ENCODE assay signal across 8 cellular contexts in the genomic region with DNA sequence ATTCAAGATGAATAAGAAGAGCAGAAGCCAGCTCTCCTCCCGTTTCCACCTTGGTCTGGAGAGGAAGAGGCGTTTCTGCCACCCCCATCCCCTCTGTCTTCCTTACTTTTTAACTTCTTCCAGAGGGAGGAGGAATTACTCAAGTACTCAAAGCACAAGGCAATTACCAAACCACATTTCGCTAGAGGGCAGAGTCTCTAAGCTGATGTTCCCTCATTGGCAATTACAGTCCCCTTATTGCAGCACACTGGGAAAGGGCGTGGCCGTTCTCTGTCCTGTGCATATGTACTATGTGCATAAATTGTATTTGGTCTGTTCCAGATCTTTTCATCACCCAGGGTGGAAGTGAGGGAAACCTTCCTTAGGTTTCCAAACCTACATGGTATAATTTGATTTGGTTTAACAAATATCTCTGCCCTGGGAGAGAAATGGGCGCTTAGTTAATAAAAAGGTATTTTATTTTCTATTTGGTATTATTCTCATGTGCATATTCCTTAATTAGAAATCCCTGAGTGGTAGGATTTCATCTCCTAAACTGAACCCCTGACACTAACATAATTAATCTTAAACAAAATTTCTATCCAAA.
A peak's percentile ranks its signal among the peaks of the same experiment; 100 is the strongest.
DNase-seq lines count a peak whose midpoint lies in the region; TF ChIP-seq lines count a peak whose summit lies in the region.

No MANE protein-coding gene starts in this region.

- no peaks in the 10 kb centered on the region for H3K9me3 ChIP-seq in SK-N-MC (ENCODE audit: low read depth, low read length)

- TF ChIP-seq EP300 in Ishikawa (IDR thresholded peaks at IDR 0.05; ENCODE audit: borderline replicate concordance), result no peak

- no peaks in the 10 kb centered on the region for H3K36me3 ChIP-seq in SK-N-MC (ENCODE audit: insufficient read depth, low read length)

- TF ChIP-seq CTCF in C4-2B (conservative IDR thresholded peaks at IDR 0.05), result peak; percentile 69

- DNase-seq in SK-N-MC (ENCODE audit: low read depth, low spot score), result peak; percentile 92
- DNase-seq in foreskin melanocyte, result peak; percentile 70
- DNase-seq in skeletal muscle cell (ENCODE audit: low read depth), result peak; percentile 59
- DNase-seq in stimulated activated naive CD4-positive, alpha-beta T cell (lab: John Stamatoyannopoulos, UW), result no peak
- no peak for DNase-seq in stimulated activated CD4-positive, alpha-beta T cell treated with anti-CD3 and anti-CD28 coated beads, Interleukin-4, amount 100 ng/mL, for 1 hour
- no peak for DNase-seq in cerebellar nuclear complex (lab: John Stamatoyannopoulos, UW)

- no peak overlapping the region for H3K9ac ChIP-seq in SK-N-MC (ENCODE audit: insufficient read length)

- TF ChIP-seq RAD21 in Ishikawa (IDR thresholded peaks at IDR 0.05; ENCODE audit: low read depth), result peak; percentile 65

- H3K4me3 ChIP-seq in SK-N-MC (peak overlapping the region; percentile 49), skeletal muscle cell (ENCODE audit: low read depth, low read length) (no peak overlapping the region)

- no peak overlapping the region for H3K27ac ChIP-seq in C4-2B
- no peak overlapping the region for H3K27ac ChIP-seq in SK-N-MC

TF ChIP-seq in Ishikawa, 13 proteins besides CTCF, POLR2A, EP300 and RAD21:
- TF ChIP-seq, protein P1, sequence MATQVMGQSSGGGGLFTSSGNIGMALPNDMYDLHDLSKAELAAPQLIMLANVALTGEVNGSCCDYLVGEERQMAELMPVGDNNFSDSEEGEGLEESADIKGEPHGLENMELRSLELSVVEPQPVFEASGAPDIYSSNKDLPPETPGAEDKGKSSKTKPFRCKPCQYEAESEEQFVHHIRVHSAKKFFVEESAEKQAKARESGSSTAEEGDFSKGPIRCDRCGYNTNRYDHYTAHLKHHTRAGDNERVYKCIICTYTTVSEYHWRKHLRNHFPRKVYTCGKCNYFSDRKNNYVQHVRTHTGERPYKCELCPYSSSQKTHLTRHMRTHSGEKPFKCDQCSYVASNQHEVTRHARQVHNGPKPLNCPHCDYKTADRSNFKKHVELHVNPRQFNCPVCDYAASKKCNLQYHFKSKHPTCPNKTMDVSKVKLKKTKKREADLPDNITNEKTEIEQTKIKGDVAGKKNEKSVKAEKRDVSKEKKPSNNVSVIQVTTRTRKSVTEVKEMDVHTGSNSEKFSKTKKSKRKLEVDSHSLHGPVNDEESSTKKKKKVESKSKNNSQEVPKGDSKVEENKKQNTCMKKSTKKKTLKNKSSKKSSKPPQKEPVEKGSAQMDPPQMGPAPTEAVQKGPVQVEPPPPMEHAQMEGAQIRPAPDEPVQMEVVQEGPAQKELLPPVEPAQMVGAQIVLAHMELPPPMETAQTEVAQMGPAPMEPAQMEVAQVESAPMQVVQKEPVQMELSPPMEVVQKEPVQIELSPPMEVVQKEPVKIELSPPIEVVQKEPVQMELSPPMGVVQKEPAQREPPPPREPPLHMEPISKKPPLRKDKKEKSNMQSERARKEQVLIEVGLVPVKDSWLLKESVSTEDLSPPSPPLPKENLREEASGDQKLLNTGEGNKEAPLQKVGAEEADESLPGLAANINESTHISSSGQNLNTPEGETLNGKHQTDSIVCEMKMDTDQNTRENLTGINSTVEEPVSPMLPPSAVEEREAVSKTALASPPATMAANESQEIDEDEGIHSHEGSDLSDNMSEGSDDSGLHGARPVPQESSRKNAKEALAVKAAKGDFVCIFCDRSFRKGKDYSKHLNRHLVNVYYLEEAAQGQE (IDR thresholded peaks at IDR 0.05; ENCODE audit: low read depth), result no peak
- TF ChIP-seq TCF12 (IDR thresholded peaks at IDR 0.05; ENCODE audit: low read depth) (no peak), YY1 (IDR thresholded peaks at IDR 0.05; ENCODE audit: low read depth) (no peak), CEBPB (IDR thresholded peaks at IDR 0.05) (peak; percentile 59)

Comparison
In these comparisons a context has a peak if more than half of its experiments do, and no peak if none do; other contexts are left out.
1. DNase-seq: peak in SK-N-MC (single experiment), foreskin melanocyte (single experiment) and skeletal muscle cell (single experiment); none in stimulated activated naive CD4-positive, alpha-beta T cell (0 of 6), stimulated activated CD4-positive, alpha-beta T cell treated with anti-CD3 and anti-CD28 coated beads, Interleukin-4, amount 100 ng/mL, for 1 hour (single experiment) and cerebellar nuclear complex (0 of 2).